In genomic region chr19:42196011-42197001, GRCh38 we compare ENCODE assay signal across 20 cellular contexts. TPM values are rescaled to one million over a fixed set of nuclear protein-coding genes. Genes with fewer than 3 reads are reported as not detected.
DNase-seq lines count a peak whose midpoint lies in the region; ATAC-seq and TF ChIP-seq lines count a peak whose summit lies in the region.
"Had no signal": no experiment of that assay in that cellular context is flagged by ENCODE, and none has a peak within 500 bp of the region (broad histone marks: within the 10 kb centered on the region; RNA-seq: fewer than 3 reads in every experiment).

No MANE protein-coding gene starts in this region.

- TF ChIP-seq CTCF in WTC11 (IDR thresholded peaks at IDR 0.05) (no peak), testis (IDR thresholded peaks at IDR 0.05) (no peak)

- peaks cover 2% of the 10 kb centered on the region for H3K9me3 Mint-ChIP-seq in activated CD8-positive, alpha-beta memory T cell treated with anti-CD3 and anti-CD28 coated beads, Interleukin-2, amount 10 ng/mL, durations not matched to agents 7 days and 5 days (ENCODE audit: low read depth)
- H3K9me3 Mint-ChIP-seq in WTC11: peaks cover 13% of the 10 kb centered on the region
- H3K9me3 Mint-ChIP-seq in immature natural killer cell: no peaks in the 10 kb centered on the region

- H3K36me3 Mint-ChIP-seq in activated CD8-positive, alpha-beta memory T cell treated with anti-CD3 and anti-CD28 coated beads, Interleukin-2, amount 10 ng/mL, durations not matched to agents 7 days and 5 days: peaks cover 49% of the 10 kb centered on the region
- H3K36me3 Mint-ChIP-seq in WTC11 (peaks cover 52% of the 10 kb centered on the region), immature natural killer cell (peaks cover 3 to 12% (median 4%) of the 10 kb centered on the region in 3 donors)

- H3K27ac ChIP-seq in testis: no peak overlapping the region
- H3K27ac ChIP-seq: KMS-11, SK-N-MC, VCaP had no signal

- POLR2A ChIA-PET in WTC11 (lab: Charles Lee): no interaction called here

- peak overlapping the region; percentile 49 for H3K27ac Mint-ChIP-seq in activated CD8-positive, alpha-beta memory T cell treated with anti-CD3 and anti-CD28 coated beads, Interleukin-2, amount 10 ng/mL, durations not matched to agents 7 days and 5 days
- H3K27ac Mint-ChIP-seq in WTC11 (peak overlapping the region; percentile 52), immature natural killer cell (peak overlapping the region; percentile 62 to 93 (median 84))
- H3K27ac Mint-ChIP-seq: HFFc6 had no signal

- 63 to 73% methylated on average over 43 to 47 of the region's 47 CpGs for WGBS in testis, 2 donors

- H3K36me3 ChIP-seq in testis (ENCODE audit: low read depth, missing control alignments): no peaks in the 10 kb centered on the region

- peaks cover 69% of the 10 kb centered on the region for H3K4me1 Mint-ChIP-seq in activated CD8-positive, alpha-beta memory T cell treated with anti-CD3 and anti-CD28 coated beads, Interleukin-2, amount 10 ng/mL, durations not matched to agents 7 days and 5 days
- peaks cover 31% of the 10 kb centered on the region for H3K4me1 Mint-ChIP-seq in WTC11
- H3K4me1 Mint-ChIP-seq in immature natural killer cell: peaks cover 70 to 75% of the 10 kb centered on the region in 2 donors

- CTCF ChIA-PET in activated CD8-positive, alpha-beta memory T cell treated with anti-CD3 and anti-CD28 coated beads, Interleukin-2, amount 10 ng/mL, durations not matched to agents 7 days and 5 days (lab: Charles Lee): interaction anchor here (1.0 to 7.3 kb wide), 2 partner anchors 9 to 10 kb away, joined by 3 to 75 read pairs; no protein-coding TSS in a partner anchor
- CTCF ChIA-PET in WTC11 (lab: Charles Lee): interaction anchor here (1.6 kb wide), 1 partner anchor 87 kb away, joined by 5 read pairs; no protein-coding TSS in a partner anchor

- peak overlapping the region in 1 of 2 donors; percentile 6 for H3K4me3 ChIP-seq in testis
- H3K4me3 ChIP-seq: heart right ventricle, mucosa of descending colon, SK-N-MC had no signal

- TF ChIP-seq POLR2A in testis (IDR thresholded peaks at IDR 0.05): no peak

- H3K27me3 Mint-ChIP-seq in activated CD8-positive, alpha-beta memory T cell treated with anti-CD3 and anti-CD28 coated beads, Interleukin-2, amount 10 ng/mL, durations not matched to agents 7 days and 5 days: no peaks in the 10 kb centered on the region
- H3K27me3 Mint-ChIP-seq in WTC11 (ENCODE audit: low read depth): peaks cover 30% of the 10 kb centered on the region
- H3K27me3 Mint-ChIP-seq in immature natural killer cell (ENCODE audit: low read depth in 3 of 3): peaks cover 6 to 13% (median 12%) of the 10 kb centered on the region in 3 donors

- ATAC-seq in activated CD8-positive, alpha-beta memory T cell treated with anti-CD3 and anti-CD28 coated beads, Interleukin-2, amount 10 ng/mL, durations not matched to agents 7 days and 5 days: no peak
- peak; percentile 72 for ATAC-seq in WTC11
- ATAC-seq: left cardiac atrium had no signal

- DNase-seq in activated CD8-positive, alpha-beta memory T cell treated with anti-CD3 and anti-CD28 coated beads, Interleukin-2, amount 10 ng/mL, durations not matched to agents 7 days and 5 days: no peak
- DNase-seq in activated CD8-positive, alpha-beta memory T cell treated with anti-CD3 and anti-CD28 coated beads, Interleukin-2, amount 50 U/mL, for 48 hours: no peak
- peak; percentile 49 for DNase-seq in WTC11 (ENCODE audit: low spot score)
- no peak for DNase-seq in immature natural killer cell
- DNase-seq in testis: peak; percentile 46
- DNase-seq in NCI-H2227 treated with DMSO at 0.1 percent for 48 hours (lab: John Stamatoyannopoulos, UW): no peak
- DNase-seq in NCI-H2029 (lab: John Stamatoyannopoulos, UW): no peak
- no peak for DNase-seq in NCI-H187 treated with DMSO at 0.1 percent for 48 hours (lab: John Stamatoyannopoulos, UW)
- DNase-seq: ACHN; activated naive CD4-positive, alpha-beta T cell treated with Interleukin-2 at 50 U/mL for 16 hours; GF-D8; heart right ventricle; HFFc6; left cardiac atrium; NCI-H1436; stimulated activated naive CD4-positive, alpha-beta T cell treated with Interleukin-2 at 50 U/mL for 16 hours had no signal

- H3K4me1 ChIP-seq in testis: no peaks in the 10 kb centered on the region

- no peaks in the 10 kb centered on the region for H3K9me3 ChIP-seq in testis
- H3K9me3 ChIP-seq: mucosa of descending colon had no signal

- H3K4me3 Mint-ChIP-seq in activated CD8-positive, alpha-beta memory T cell treated with anti-CD3 and anti-CD28 coated beads, Interleukin-2, amount 10 ng/mL, durations not matched to agents 7 days and 5 days: no peak overlapping the region
- no peak overlapping the region for H3K4me3 Mint-ChIP-seq in WTC11
- peak overlapping the region; percentile 3 to 65 (median 51) for H3K4me3 Mint-ChIP-seq in immature natural killer cell
- H3K4me3 Mint-ChIP-seq: HFFc6 had no signal

- H3K27me3 ChIP-seq in testis: no peaks in the 10 kb centered on the region
- H3K27me3 ChIP-seq: heart right ventricle had no signal

- intact Hi-C loops in testis (cut with DNase I; ENCODE audit: low total_unique reads): no loop called here

TF ChIP-seq in WTC11, 78 proteins besides CTCF, POLR2A, EP300 and RAD21 (continues in another document):
- TF ChIP-seq CDX4 (CRISPR knock-in tag; IDR thresholded peaks at IDR 0.05; ENCODE audit: borderline replicate concordance) (no peak), TP53 (CRISPR knock-in tag; IDR thresholded peaks at IDR 0.05) (0 out of 2 replicates have a peak, but pooled peaks have one; percentile 48), AFF4 (CRISPR knock-in tag; IDR thresholded peaks at IDR 0.05; ENCODE audit: borderline replicate concordance) (no peak), SMAD4 (CRISPR knock-in tag; IDR thresholded peaks at IDR 0.05) (no peak), MAX (CRISPR knock-in tag; IDR thresholded peaks at IDR 0.05) (peak; percentile 95), CREM (CRISPR knock-in tag; IDR thresholded peaks at IDR 0.05) (no peak), EMX1 (CRISPR knock-in tag; IDR thresholded peaks at IDR 0.05) (no peak)

RNA-seq across cellular contexts. Expression of gene DEDD2, which starts 21.2 kb away (rescaled TPM):
- 10 to 100 TPM; 35.8 to 40.7 TPM for total RNA-seq in activated CD8-positive, alpha-beta memory T cell treated with anti-CD3 and anti-CD28 coated beads, Interleukin-2, amount 10 ng/mL, durations not matched to agents 7 days and 5 days
- total RNA-seq in WTC11 (2021) (37.7 to 42.0 TPM (median 39.2 TPM) in 3 replicates), testis (10 to 100 TPM; 54.4 to 80.0 TPM)
- polyA plus RNA-seq in immature natural killer cell (100 to 1,000 TPM; 154 to 261 (median 173) TPM), testis (ENCODE audit: insufficient read depth, low read depth, low replicate concordance) (40.7 TPM)

RNA-seq across cellular contexts. Expression of gene ZNF526, which starts 23.8 kb away (rescaled TPM):
- total RNA-seq in activated CD8-positive, alpha-beta memory T cell treated with anti-CD3 and anti-CD28 coated beads, Interleukin-2, amount 10 ng/mL, durations not matched to agents 7 days and 5 days: 10 to 100 TPM; 21.9 to 24.4 TPM
- 16.1 to 18.3 TPM (median 16.4 TPM) in 3 replicates for total RNA-seq in WTC11 (2021)
- 1 to 10 TPM; 2.9 to 9.1 (median 5.2) TPM for polyA plus RNA-seq in immature natural killer cell
- 10 to 100 TPM; 10.1 to 12.2 TPM for total RNA-seq in testis
- polyA plus RNA-seq in testis (ENCODE audit: insufficient read depth, low read depth, low replicate concordance): 10.1 TPM

RNA-seq across cellular contexts. Expression of gene GSK3A, which starts 46.1 kb away (rescaled TPM):
- total RNA-seq in activated CD8-positive, alpha-beta memory T cell treated with anti-CD3 and anti-CD28 coated beads, Interleukin-2, amount 10 ng/mL, durations not matched to agents 7 days and 5 days: 10 to 100 TPM; 47.3 to 53.8 TPM
- total RNA-seq in WTC11 (2021) (49.8 to 50.8 TPM (median 49.9 TPM) in 3 replicates), testis (10 to 100 TPM; 54.3 to 64.3 TPM)
- polyA plus RNA-seq in immature natural killer cell (10 to 100 TPM; 14.2 to 28.3 (median 22.3) TPM), testis (ENCODE audit: insufficient read depth, low read depth, low replicate concordance) (98.1 TPM)

RNA-seq across cellular contexts. Expression of gene ERF, which starts 58.6 kb away (rescaled TPM):
- 10 to 100 TPM; 43.5 to 58.7 TPM for total RNA-seq in activated CD8-positive, alpha-beta memory T cell treated with anti-CD3 and anti-CD28 coated beads, Interleukin-2, amount 10 ng/mL, durations not matched to agents 7 days and 5 days
- total RNA-seq in WTC11 (2021): 65.4 to 67.6 TPM (median 65.9 TPM) in 3 replicates
- 1 to 10 TPM in 2 of 3 donors, under 1 TPM in 1; 0.24 to 3.4 (median 2.3) TPM for polyA plus RNA-seq in immature natural killer cell
- 100 to 1,000 TPM in 1 of 2 donors, 10 to 100 TPM in 1; 85.4 to 120 TPM for total RNA-seq in testis
- polyA plus RNA-seq in testis (ENCODE audit: insufficient read depth, low read depth, low replicate concordance): 59.6 TPM

Comparison
In these comparisons a context has a peak if more than half of its experiments do, and no peak if none do; other contexts are left out.
1. DNase-seq: peak in WTC11 (single experiment) and testis (single experiment); none in activated CD8-positive, alpha-beta memory T cell treated with anti-CD3 and anti-CD28 coated beads, Interleukin-2, amount 10 ng/mL, durations not matched to agents 7 days and 5 days (single experiment), activated CD8-positive, alpha-beta memory T cell treated with anti-CD3 and anti-CD28 coated beads, Interleukin-2, amount 50 U/mL, for 48 hours (single experiment), immature natural killer cell (0 of 3), NCI-H2227 treated with DMSO at 0.1 percent for 48 hours (single experiment), NCI-H2029 (single experiment) and NCI-H187 treated with DMSO at 0.1 percent for 48 hours (single experiment).
2. H3K4me3 Mint-ChIP-seq: peak in immature natural killer cell (5 of 5); none in activated CD8-positive, alpha-beta memory T cell treated with anti-CD3 and anti-CD28 coated beads, Interleukin-2, amount 10 ng/mL, durations not matched to agents 7 days and 5 days (single experiment) and WTC11 (single experiment).
3. Peak in every context shown above with its lines, with median percentiles within 50 percentile points of each other: H3K27ac Mint-ChIP-seq.